ENCODE assay signal across 10 cellular contexts in genomic region chr13:45873491-45874360, GRCh38. TPM values are rescaled to one million over a fixed set of nuclear protein-coding genes. Genes with fewer than 3 reads are reported as not detected.
DNase-seq lines count a peak whose midpoint lies in the region; ATAC-seq and TF ChIP-seq lines count a peak whose summit lies in the region.
"Had no signal": no experiment of that assay in that cellular context is flagged by ENCODE, and none has a peak within 500 bp of the region (broad histone marks: within the 10 kb centered on the region; RNA-seq: fewer than 3 reads in every experiment).

No MANE protein-coding gene starts in this region.

- intact Hi-C loops in HCT116 (cut with micrococcal nuclease): no loop called here

- H4K20me1 ChIP-seq in HCT116 (ENCODE audit: insufficient read depth) (no peaks in the 10 kb centered on the region), smooth muscle cell (ENCODE audit: low read depth) (no peaks in the 10 kb centered on the region)

- ATAC-seq in HCT116 (peak; percentile 73), HG03342 (IDR thresholded peaks at IDR 0.05; ENCODE audit: unreplicated experiment) (no peak)

- CTCF ChIA-PET in HCT116 (lab: Charles Lee): interaction anchor here (2.4 kb wide), 1 partner anchor 66 kb away, joined by 8 read pairs; no protein-coding TSS in a partner anchor
- CTCF ChIA-PET in RWPE1 (lab: Yijun Ruan, JAX): interaction anchor here (0.8 kb wide), 1 partner anchor 66 kb away, joined by 4 read pairs; no protein-coding TSS in a partner anchor

- H3K36me3 ChIP-seq in HCT116 (ENCODE audit: control insufficient read depth in 1 of 2, insufficient read depth in 2 of 2, low read length in 2 of 2) (no peaks in the 10 kb centered on the region), smooth muscle cell (ENCODE audit: low read depth) (no peaks in the 10 kb centered on the region)

- H3K27ac ChIP-seq in HCT116 (ENCODE audit: low read depth, low read length) (no peak overlapping the region), RWPE1 (no peak overlapping the region), smooth muscle cell (ENCODE audit: low read depth) (no peak overlapping the region)

- no peaks in the 10 kb centered on the region for H3K9me2 ChIP-seq in HCT116 (ENCODE audit: insufficient read depth)

- H3K9me3 ChIP-seq in HCT116 (ENCODE audit: control insufficient read depth in 1 of 2, insufficient read depth in 1 of 2, low read depth in 1 of 2, low read length in 2 of 2): no peaks in the 10 kb centered on the region
- no peaks in the 10 kb centered on the region for H3K9me3 ChIP-seq in smooth muscle cell (replicated peaks; ENCODE audit: low read depth)

- TF ChIP-seq POLR2A in HCT116 (IDR thresholded peaks at IDR 0.05; ENCODE audit: borderline replicate concordance, extremely low read depth, insufficient read depth, insufficient read length): no peak

- H2AFZ ChIP-seq in HCT116 (ENCODE audit: low read depth, low read length, poor library complexity, severe bottlenecking) (peak overlapping the region; percentile 95), smooth muscle cell (ENCODE audit: low read depth) (no peak overlapping the region)

- 31% methylated on average over 9 of the region's 9 CpGs for WGBS in smooth muscle cell (ENCODE audit: low lambda C conversion rate)

- POLR2A ChIA-PET in HCT116 (lab: Charles Lee): interaction anchor here (1.2 kb wide), 1 partner anchor 9 kb away, joined by 3 read pairs; no protein-coding TSS in a partner anchor
- POLR2A ChIA-PET in RWPE1 (lab: Yijun Ruan, JAX; ENCODE audit: low non-redundant PET): no interaction called here

- H3F3A ChIP-seq in smooth muscle cell (ENCODE audit: low read depth): no peaks in the 10 kb centered on the region

- TF ChIP-seq CTCF in HCT116 (IDR thresholded peaks at IDR 0.05 in 2 of 3, conservative IDR thresholded peaks at IDR 0.05 in 1 of 3; ENCODE audit: borderline replicate concordance in 1 of 3, insufficient read depth in 1 of 3, low read depth in 2 of 3, low read length in 2 of 3): no peak
- TF ChIP-seq CTCF in RWPE1 (conservative IDR thresholded peaks at IDR 0.05; ENCODE audit: low read depth): no peak
- no peak for TF ChIP-seq CTCF in fibroblast of pulmonary artery (IDR thresholded peaks at IDR 0.05; ENCODE audit: low read length, missing control alignments)
- TF ChIP-seq CTCF in smooth muscle cell (IDR thresholded peaks at IDR 0.05; ENCODE audit: borderline replicate concordance, insufficient read depth, poor library complexity, severe bottlenecking): no peak

- H3K9ac ChIP-seq in HCT116 (ENCODE audit: low read length): 0 out of 2 replicates have a peak overlapping the region, but pooled peaks have one; percentile 7
- H3K9ac ChIP-seq in smooth muscle cell (ENCODE audit: low read depth): no peak overlapping the region

- no peak for TF ChIP-seq RAD21 in HCT116 (IDR thresholded peaks at IDR 0.05; ENCODE audit: low read depth)

- H3K79me2 ChIP-seq in HCT116 (ENCODE audit: insufficient read depth, low read length) (no peaks in the 10 kb centered on the region), smooth muscle cell (ENCODE audit: low read depth) (no peaks in the 10 kb centered on the region)

- no TSS peak for BruUV-seq in HCT116 (replicated peaks; lab: Mats Ljungman, UMichigan)

- DNase-seq in HCT116 (ENCODE audit: low read depth, low spot score) (peak; percentile 50), RWPE1 (ENCODE audit: low spot score) (peak; percentile 44), fibroblast of pulmonary artery (ENCODE audit: low read depth) (peak; percentile 21), smooth muscle cell (lab: John Stamatoyannopoulos, UW; ENCODE audit: unreplicated experiment) (no peak), NCI-H1436 treated with DMSO at 0.1 percent for 48 hours (lab: John Stamatoyannopoulos, UW) (no peak), NCI-H1105 (lab: John Stamatoyannopoulos, UW) (no peak)
- DNase-seq: activated CD4-positive, alpha-beta memory T cell treated with anti-CD3 and anti-CD28 coated beads for 36 hours; cortex of kidney; head of caudate nucleus had no signal

- peaks cover 18 to 43% of the 10 kb centered on the region in 2 experiments for H3K4me1 ChIP-seq in HCT116 (ENCODE audit: control insufficient read depth in 1 of 2, insufficient read depth in 2 of 2, low read length in 2 of 2)
- peaks cover 10% of the 10 kb centered on the region for H3K4me1 ChIP-seq in smooth muscle cell (ENCODE audit: low read depth)

- peak overlapping the region in 1 of 2 experiments; percentile 27; a peak in 2 of 4 replicates for H3K4me3 ChIP-seq in HCT116 (replicated peaks in 1 of 2; ENCODE audit: low read depth in 1 of 2, low read length in 2 of 2)
- H3K4me3 ChIP-seq in fibroblast of pulmonary artery (replicated peaks; ENCODE audit: low read depth, low read length): no peak overlapping the region
- no peak overlapping the region for H3K4me3 ChIP-seq in smooth muscle cell

- H3K4me2 ChIP-seq in HCT116 (ENCODE audit: low read length) (peak overlapping the region; percentile 75), smooth muscle cell (peak overlapping the region; percentile 20)

- RAD21 ChIA-PET in HCT116 (lab: Charles Lee; ENCODE audit: low non-redundant PET in 1 of 2, low total read pairs in 2 of 2, uncharacterized antibody in 2 of 2, unreplicated experiment in 2 of 2): interaction anchor here (0.7 kb wide), 2 partner anchors 9 to 67 kb away, joined by 3 read pairs; no protein-coding TSS in a partner anchor

- H3K27me3 ChIP-seq in HCT116 (ENCODE audit: insufficient read depth, low read length) (no peaks in the 10 kb centered on the region), smooth muscle cell (ENCODE audit: low read depth) (no peaks in the 10 kb centered on the region)

TF ChIP-seq in HCT116, 20 proteins besides CTCF, POLR2A, EP300 and RAD21:
- TF ChIP-seq FOSL1 (IDR thresholded peaks at IDR 0.05; ENCODE audit: low read depth) (peak; percentile 82), SP1 (IDR thresholded peaks at IDR 0.05; ENCODE audit: low read depth) (peak; percentile 43; the same call in 1 of the 2 replicates), JUND (IDR thresholded peaks at IDR 0.05) (peak; percentile 68; the same call in 1 of the 2 replicates), EGR1 (IDR thresholded peaks at IDR 0.05; ENCODE audit: low read depth) (no peak)

RNA-seq across cellular contexts. Expression of gene SIAH3, which starts 22.2 kb away (rescaled TPM):
- not detected for total RNA-seq in HCT116 (2021; ENCODE audit: unreplicated experiment)
- not detected in 2 replicates for polyA plus RNA-seq in HCT116 (2012)
- total RNA-seq in smooth muscle cell: not detected in 2 replicates
- polyA plus RNA-seq in smooth muscle cell: not detected in 2 replicates

Comparison
In these comparisons a context has a peak if more than half of its experiments do, and no peak if none do; other contexts are left out.
1. DNase-seq: peak in HCT116 (single experiment), RWPE1 (single experiment) and fibroblast of pulmonary artery (single experiment); none in smooth muscle cell (single experiment), NCI-H1436 treated with DMSO at 0.1 percent for 48 hours (single experiment) and NCI-H1105 (single experiment).